7 cellular contexts compared by ENCODE assay signal in genomic region chr1:45013551-45014209, GRCh38. TPM values are rescaled to one million over a fixed set of nuclear protein-coding genes. Genes with fewer than 3 reads are reported as not detected.
DNase-seq lines count a peak whose midpoint lies in the region; ATAC-seq and TF ChIP-seq lines count a peak whose summit lies in the region.

No MANE protein-coding gene starts in this region.

- H3K4me1 ChIP-seq in Caco-2 = peaks cover 4% of the 10 kb centered on the region; the same call in 1 of the 2 replicates
- peaks cover 33% of the 10 kb centered on the region for H3K4me1 ChIP-seq in Loucy (ENCODE audit: insufficient read depth, low read length, poor library complexity, severe bottlenecking)
- peaks cover 25% of the 10 kb centered on the region for H3K4me1 ChIP-seq in psoas muscle

- no peaks in the 10 kb centered on the region for H3K9me3 ChIP-seq in Caco-2
- no peaks in the 10 kb centered on the region for H3K9me3 ChIP-seq in Loucy (ENCODE audit: insufficient read depth, low read depth, low read length)
- no peaks in the 10 kb centered on the region for H3K9me3 ChIP-seq in psoas muscle

- H3K4me2 ChIP-seq in Loucy (ENCODE audit: low read depth, low read length, poor library complexity, severe bottlenecking) = peak overlapping the region; percentile 98

- peaks cover 15% of the 10 kb centered on the region for H3K36me3 Mint-ChIP-seq in Caco-2 (ENCODE audit: insufficient read depth, unreplicated experiment)
- peaks cover 50% of the 10 kb centered on the region for H3K36me3 Mint-ChIP-seq in dendritic cell treated with granulocyte-macrophage colony-stimulating factor and Interleukin-4, amounts not matched to agents 40 ng/mL and 50 ng/mL, for 4 days (ENCODE audit: low read depth)

- H3K4me3 ChIP-seq in Caco-2 (ENCODE audit: low read depth, low read length) (no peak overlapping the region), Loucy (ENCODE audit: low read length, poor library complexity, severe bottlenecking) (peak overlapping the region; percentile 86), psoas muscle (no peak overlapping the region)

- POLR2A ChIA-PET in Caco-2 (lab: Charles Lee) = interaction anchor here (0.6 kb wide), 1 partner anchor 290 kb away, joined by 4 read pairs; no protein-coding TSS in a partner anchor

- H3K9me2 ChIP-seq in Loucy (replicated peaks; ENCODE audit: low read depth, low read length) = no peaks in the 10 kb centered on the region

- H3K27ac ChIP-seq in psoas muscle = peak overlapping the region; percentile 86

- no peak overlapping the region for H3K27ac Mint-ChIP-seq in Caco-2 (ENCODE audit: unreplicated experiment)
- peak overlapping the region; percentile 86 for H3K27ac Mint-ChIP-seq in dendritic cell treated with granulocyte-macrophage colony-stimulating factor and Interleukin-4, amounts not matched to agents 40 ng/mL and 50 ng/mL, for 4 days

- H3K9me3 Mint-ChIP-seq in Caco-2 (ENCODE audit: unreplicated experiment) = no peaks in the 10 kb centered on the region
- no peaks in the 10 kb centered on the region for H3K9me3 Mint-ChIP-seq in dendritic cell treated with granulocyte-macrophage colony-stimulating factor and Interleukin-4, amounts not matched to agents 40 ng/mL and 50 ng/mL, for 4 days

- peak overlapping the region; percentile 71 for H3K4me3 Mint-ChIP-seq in Caco-2 (ENCODE audit: unreplicated experiment)
- no peak overlapping the region for H3K4me3 Mint-ChIP-seq in dendritic cell treated with granulocyte-macrophage colony-stimulating factor and Interleukin-4, amounts not matched to agents 40 ng/mL and 50 ng/mL, for 4 days

- H3K4me1 Mint-ChIP-seq in Caco-2 (ENCODE audit: low read depth, unreplicated experiment) = no peaks in the 10 kb centered on the region
- peaks cover 63% of the 10 kb centered on the region for H3K4me1 Mint-ChIP-seq in dendritic cell treated with granulocyte-macrophage colony-stimulating factor and Interleukin-4, amounts not matched to agents 40 ng/mL and 50 ng/mL, for 4 days (ENCODE audit: low read depth)

- WGBS in psoas muscle, 3 donors = 78 to 84% (median 83%) methylated on average over 12 of the region's 12 CpGs

- intact Hi-C loops in Caco-2 (cut with micrococcal nuclease; ENCODE audit: unreplicated experiment) = loop anchor here (1.0 to 10.0 kb wide), 4 partner anchors 191 to 561 kb away; partner anchors contain the start of gene ZSWIM5
- intact Hi-C loops in dendritic cell treated with granulocyte-macrophage colony-stimulating factor and Interleukin-4, amounts not matched to agents 40 ng/mL and 50 ng/mL, for 4 days (cut with micrococcal nuclease) = loop anchor here (1.0 to 5.0 kb wide), 5 partner anchors 236 to 479 kb away; partner anchors contain the start of genes RNU5D-1, RPS8 and TESK2
- intact Hi-C loops in psoas muscle (cut with DNase I) = loop anchor here (1.0 to 10.0 kb wide), 5 partner anchors 287 to 561 kb away; partner anchors contain the start of gene TESK2 (in 1 of the 2)

- no peaks in the 10 kb centered on the region for H3K27me3 Mint-ChIP-seq in Caco-2 (ENCODE audit: insufficient read depth, unreplicated experiment)
- no peaks in the 10 kb centered on the region for H3K27me3 Mint-ChIP-seq in dendritic cell treated with granulocyte-macrophage colony-stimulating factor and Interleukin-4, amounts not matched to agents 40 ng/mL and 50 ng/mL, for 4 days

- ATAC-seq in psoas muscle (no peak), GM21576 (IDR thresholded peaks at IDR 0.05; ENCODE audit: unreplicated experiment) (no peak)

- peak overlapping the region; percentile 79 for H3K9ac ChIP-seq in Loucy (ENCODE audit: low read depth, low read length, poor library complexity, severe bottlenecking)

- CTCF ChIA-PET in Caco-2 (lab: Charles Lee) = interaction anchor here (1.2 to 1.8 kb wide), 3 partner anchors 285 to 478 kb away, joined by 10 to 19 read pairs (median 16); partner anchors contain the start of gene TESK2

- no peaks in the 10 kb centered on the region for H3F3A ChIP-seq in Loucy (ENCODE audit: low read depth)

- no peaks in the 10 kb centered on the region for H3K36me3 ChIP-seq in Caco-2 (ENCODE audit: control insufficient read depth, insufficient read depth, low read length)
- no peaks in the 10 kb centered on the region for H3K36me3 ChIP-seq in Loucy (ENCODE audit: insufficient read depth, low read length)
- peaks cover 0 to 42% of the 10 kb centered on the region in 2 donors for H3K36me3 ChIP-seq in psoas muscle (ENCODE audit: insufficient read depth in 1 of 2, low read depth in 1 of 2)

- no peaks in the 10 kb centered on the region for H4K20me1 ChIP-seq in Loucy (ENCODE audit: insufficient read depth, low read length, poor library complexity, severe bottlenecking)

- H3K79me2 ChIP-seq in Loucy (ENCODE audit: insufficient read depth, low read length) = peaks cover 12% of the 10 kb centered on the region

- no peak for TF ChIP-seq CTCF in Caco-2 (IDR thresholded peaks at IDR 0.05; ENCODE audit: insufficient read depth in 1 of 2, low read depth in 1 of 2, low read length in 1 of 2, severe bottlenecking in 1 of 2, unreplicated experiment in 1 of 2)
- TF ChIP-seq CTCF in Loucy (conservative IDR thresholded peaks at IDR 0.05; ENCODE audit: low read length) = no peak
- TF ChIP-seq CTCF in psoas muscle (IDR thresholded peaks at IDR 0.05) = no peak

- DNase-seq in Caco-2 (no peak), psoas muscle (no peak), NCI-H1930 (lab: John Stamatoyannopoulos, UW) (no peak), NCI-H526 treated with DMSO at 0.1 percent for 48 hours (lab: John Stamatoyannopoulos, UW) (no peak)

- H3K27me3 ChIP-seq in Caco-2 (replicated peaks; ENCODE audit: control insufficient read depth, insufficient read depth, low read length) (no peaks in the 10 kb centered on the region), Loucy (ENCODE audit: insufficient read depth, low read length, poor library complexity, severe bottlenecking) (no peaks in the 10 kb centered on the region), psoas muscle (ENCODE audit: insufficient read depth in 3 of 3, low read length in 2 of 3) (no peaks in the 10 kb centered on the region)

- BruUV-seq in Caco-2 (replicated peaks; lab: Mats Ljungman, UMichigan) = no TSS peak

- H2AFZ ChIP-seq in Loucy (ENCODE audit: low read length) = no peak overlapping the region

RNA-seq across cellular contexts. Expression of gene UROD, which starts 1.6 kb away (rescaled TPM):
- total RNA-seq in Caco-2 (2022) = 44.8 and 54.3 TPM in 2 replicates
- total RNA-seq in psoas muscle = 10 to 100 TPM; 50.4 to 79.6 (median 66.6) TPM
- 10 to 100 TPM; 51.2 to 77.6 (median 57.2) TPM for polyA plus RNA-seq in psoas muscle

RNA-seq across cellular contexts. Expression of gene HECTD3, which starts 2.6 kb away (rescaled TPM):
- 28.8 and 29.4 TPM in 2 replicates for total RNA-seq in Caco-2 (2022)
- total RNA-seq in psoas muscle = 10 to 100 TPM; 34.0 to 55.3 (median 43.9) TPM
- polyA plus RNA-seq in psoas muscle = 10 to 100 TPM; 35.1 to 42.2 (median 36.3) TPM

RNA-seq across cellular contexts. Expression of gene EIF2B3, which starts 27.3 kb away (rescaled TPM):
- total RNA-seq in Caco-2 (2022) = 22.5 and 24.3 TPM in 2 replicates
- 10 to 100 TPM; 40.3 to 52.3 (median 45.3) TPM for total RNA-seq in psoas muscle
- polyA plus RNA-seq in psoas muscle = 10 to 100 TPM; 36.9 to 52.7 (median 43.3) TPM
